9 cellular contexts compared by ENCODE assay signal in genomic region chr5:122101636-122102285, GRCh38. TPM values are rescaled to one million over a fixed set of nuclear protein-coding genes. Genes with fewer than 3 reads are reported as not detected.
DNase-seq lines count a peak whose midpoint lies in the region; ATAC-seq and TF ChIP-seq lines count a peak whose summit lies in the region.
"Had no signal": no experiment of that assay in that cellular context is flagged by ENCODE, and none has a peak within 500 bp of the region (broad histone marks: within the 10 kb centered on the region; RNA-seq: fewer than 3 reads in every experiment).

No MANE protein-coding gene starts in this region.

- no peak overlapping the region for H3K27ac ChIP-seq in CD4-positive, alpha-beta T cell (ENCODE audit: low read depth, low read length)
- H3K27ac ChIP-seq in SK-N-MC: peak overlapping the region; percentile 61
- H3K27ac ChIP-seq in foreskin keratinocyte: no peak overlapping the region
- no peak overlapping the region for H3K27ac ChIP-seq in thyroid gland

- no peaks in the 10 kb centered on the region for H3K27me3 ChIP-seq in CD4-positive, alpha-beta T cell (ENCODE audit: control insufficient read depth, insufficient read depth, low read length)
- H3K27me3 ChIP-seq in foreskin keratinocyte (no peaks in the 10 kb centered on the region), thyroid gland (no peaks in the 10 kb centered on the region)

- no peak overlapping the region for H3K4me3 ChIP-seq in SK-N-MC
- H3K4me3 ChIP-seq in thyroid gland (replicated peaks in 1 of 3): no peak overlapping the region

- H3K4me1 Mint-ChIP-seq in CD4-positive, alpha-beta T cell (ENCODE audit: low read depth): no peaks in the 10 kb centered on the region
- H3K4me1 Mint-ChIP-seq: naive B cell had no signal

- H3K4me3 Mint-ChIP-seq in CD4-positive, alpha-beta T cell: no peak overlapping the region
- H3K4me3 Mint-ChIP-seq: naive B cell had no signal

- intact Hi-C loops in CD4-positive, alpha-beta T cell (cut with DNase I, micrococcal nuclease): no loop called here
- intact Hi-C loops in thyroid gland (cut with DNase I): no loop called here

- CTCF ChIA-PET in CD4-positive, alpha-beta T cell (lab: Charles Lee): interaction anchor here (1.3 kb wide), 1 partner anchor 15 kb away, joined by 3 read pairs; no protein-coding TSS in a partner anchor

- no peaks in the 10 kb centered on the region for H3K9me3 Mint-ChIP-seq in CD4-positive, alpha-beta T cell
- H3K9me3 Mint-ChIP-seq: naive B cell had no signal

- 33 to 37% methylated on average over 4 of the region's 4 CpGs for WGBS in thyroid gland, 2 donors

- H3K36me3 ChIP-seq in SK-N-MC (ENCODE audit: insufficient read depth, low read length) (no peaks in the 10 kb centered on the region), thyroid gland (no peaks in the 10 kb centered on the region)

- peak; percentile 15 for TF ChIP-seq CTCF in CD4-positive, alpha-beta T cell (IDR thresholded peaks at IDR 0.05)
- TF ChIP-seq CTCF in foreskin keratinocyte (conservative IDR thresholded peaks at IDR 0.05) (peak; percentile 71), thyroid gland (IDR thresholded peaks at IDR 0.05) (peak; percentile 23 to 63 (median 48))

- TF ChIP-seq POLR2A in thyroid gland (IDR thresholded peaks at IDR 0.05): no peak

- no peak for DNase-seq in CD4-positive, alpha-beta T cell
- DNase-seq in SK-N-MC (ENCODE audit: low read depth, low spot score) (peak; percentile 69), foreskin keratinocyte (peak in 1 of 2 donors; percentile 48), thyroid gland (no peak), GM03348 (ENCODE audit: low spot score) (no peak)
- no peak for DNase-seq in NK-92 treated with Interleukin-12 subunit alpha and Interleukin-12 subunit beta, amount 100 ng/mL, for 24 hours (lab: John Stamatoyannopoulos, UW)
- DNase-seq: naive B cell had no signal

- no peak for ATAC-seq in CD4-positive, alpha-beta T cell (ENCODE audit: poor library complexity)
- ATAC-seq in GM19035 (IDR thresholded peaks at IDR 0.05; ENCODE audit: unreplicated experiment) (peak; percentile 72), HG03558 (IDR thresholded peaks at IDR 0.05; ENCODE audit: extremely low read depth, unreplicated experiment) (peak; percentile 54), foreskin keratinocyte (peak; percentile 63)

- no peak overlapping the region for H3K9ac ChIP-seq in SK-N-MC (ENCODE audit: insufficient read length)

- H3K9me3 ChIP-seq in CD4-positive, alpha-beta T cell (ENCODE audit: control insufficient read depth, low read length): no peaks in the 10 kb centered on the region
- H3K9me3 ChIP-seq in SK-N-MC (ENCODE audit: low read depth, low read length) (no peaks in the 10 kb centered on the region), thyroid gland (no peaks in the 10 kb centered on the region)

- H3K27me3 Mint-ChIP-seq in CD4-positive, alpha-beta T cell: no peaks in the 10 kb centered on the region

- H3K27ac Mint-ChIP-seq in CD4-positive, alpha-beta T cell: no peak overlapping the region
- H3K27ac Mint-ChIP-seq: naive B cell had no signal

- POLR2A ChIA-PET in CD4-positive, alpha-beta T cell (lab: Charles Lee): no interaction called here

- no peaks in the 10 kb centered on the region for H3K36me3 Mint-ChIP-seq in CD4-positive, alpha-beta T cell (ENCODE audit: low read depth)
- H3K36me3 Mint-ChIP-seq: naive B cell had no signal

- no peaks in the 10 kb centered on the region for H3K4me1 ChIP-seq in foreskin keratinocyte
- H3K4me1 ChIP-seq in thyroid gland: no peaks in the 10 kb centered on the region

RNA-seq across cellular contexts. Expression of gene LOX, which starts 23.7 kb away (rescaled TPM):
- under 1 TPM; 0.06 to 0.11 TPM for total RNA-seq in CD4-positive, alpha-beta T cell
- 0.14 and 0.58 TPM in 2 replicates for total RNA-seq in foreskin keratinocyte
- polyA plus RNA-seq in foreskin keratinocyte: 0.06 and 0.29 TPM in 2 replicates
- 10 to 100 TPM; 11.8 to 39.5 (median 34.2) TPM for total RNA-seq in thyroid gland

RNA-seq across cellular contexts. Expression of gene ZNF474, which starts 27.6 kb away (rescaled TPM):
- total RNA-seq in CD4-positive, alpha-beta T cell: under 1 TPM in 1 of 2 experiments, not detected in 1; 0.28 TPM
- total RNA-seq in foreskin keratinocyte (not detected in 2 replicates), thyroid gland (1 to 10 TPM in 1 of 4 donors, under 1 TPM in 2, not detected in 1; 0.33 to 1.5 (median 0.54) TPM)
- polyA plus RNA-seq in foreskin keratinocyte: not detected in 2 replicates

Comparison
In these comparisons a context has a peak if more than half of its experiments do, and no peak if none do; other contexts are left out.
1. CTCF ChIP-seq: peak in every context shown above with its lines; median percentile 71 in foreskin keratinocyte; 48 in thyroid gland; 15 in CD4-positive, alpha-beta T cell.